In the genomic region with DNA sequence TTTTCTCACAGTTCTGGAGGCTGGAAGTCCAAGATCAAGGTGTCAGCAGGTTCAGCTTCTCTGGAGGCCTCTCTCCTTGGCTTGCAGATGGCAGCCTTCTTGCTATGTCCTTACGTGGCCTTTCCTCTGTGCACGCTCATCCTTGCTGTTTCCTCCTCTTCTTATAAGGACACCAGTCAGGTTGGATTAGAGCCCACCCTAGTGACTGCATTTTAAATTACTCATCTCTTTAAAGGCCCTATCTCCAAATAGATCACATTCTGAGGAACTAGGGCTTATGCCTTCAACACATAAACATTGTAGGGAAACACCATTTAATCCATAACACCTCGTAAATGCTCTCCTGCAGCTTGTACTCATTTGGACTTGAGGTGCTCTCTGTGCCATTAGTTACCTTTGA, we compare ENCODE assay signal across 2 cellular contexts.
TF ChIP-seq lines count a peak whose summit lies in the region.

No MANE protein-coding gene starts in this region.

TF ChIP-seq in A549, 52 proteins besides CTCF, POLR2A, EP300 and RAD21 (continued from another document):
- TF ChIP-seq HOXB5 (CRISPR knock-in tag; IDR thresholded peaks at IDR 0.05) (no peak), POLR2AphosphoS2 (conservative IDR thresholded peaks at IDR 0.05; ENCODE audit: low read length) (no peak), JUN (IDR thresholded peaks at IDR 0.05) (no peak), JUNB (IDR thresholded peaks at IDR 0.05) (no peak), ZFP36 (IDR thresholded peaks at IDR 0.05; ENCODE audit: borderline replicate concordance, partially characterized antibody) (no peak)

TF ChIP-seq in HCT116, 20 proteins besides CTCF, POLR2A, EP300 and RAD21 (continued from another document):
- TF ChIP-seq, protein P1, sequence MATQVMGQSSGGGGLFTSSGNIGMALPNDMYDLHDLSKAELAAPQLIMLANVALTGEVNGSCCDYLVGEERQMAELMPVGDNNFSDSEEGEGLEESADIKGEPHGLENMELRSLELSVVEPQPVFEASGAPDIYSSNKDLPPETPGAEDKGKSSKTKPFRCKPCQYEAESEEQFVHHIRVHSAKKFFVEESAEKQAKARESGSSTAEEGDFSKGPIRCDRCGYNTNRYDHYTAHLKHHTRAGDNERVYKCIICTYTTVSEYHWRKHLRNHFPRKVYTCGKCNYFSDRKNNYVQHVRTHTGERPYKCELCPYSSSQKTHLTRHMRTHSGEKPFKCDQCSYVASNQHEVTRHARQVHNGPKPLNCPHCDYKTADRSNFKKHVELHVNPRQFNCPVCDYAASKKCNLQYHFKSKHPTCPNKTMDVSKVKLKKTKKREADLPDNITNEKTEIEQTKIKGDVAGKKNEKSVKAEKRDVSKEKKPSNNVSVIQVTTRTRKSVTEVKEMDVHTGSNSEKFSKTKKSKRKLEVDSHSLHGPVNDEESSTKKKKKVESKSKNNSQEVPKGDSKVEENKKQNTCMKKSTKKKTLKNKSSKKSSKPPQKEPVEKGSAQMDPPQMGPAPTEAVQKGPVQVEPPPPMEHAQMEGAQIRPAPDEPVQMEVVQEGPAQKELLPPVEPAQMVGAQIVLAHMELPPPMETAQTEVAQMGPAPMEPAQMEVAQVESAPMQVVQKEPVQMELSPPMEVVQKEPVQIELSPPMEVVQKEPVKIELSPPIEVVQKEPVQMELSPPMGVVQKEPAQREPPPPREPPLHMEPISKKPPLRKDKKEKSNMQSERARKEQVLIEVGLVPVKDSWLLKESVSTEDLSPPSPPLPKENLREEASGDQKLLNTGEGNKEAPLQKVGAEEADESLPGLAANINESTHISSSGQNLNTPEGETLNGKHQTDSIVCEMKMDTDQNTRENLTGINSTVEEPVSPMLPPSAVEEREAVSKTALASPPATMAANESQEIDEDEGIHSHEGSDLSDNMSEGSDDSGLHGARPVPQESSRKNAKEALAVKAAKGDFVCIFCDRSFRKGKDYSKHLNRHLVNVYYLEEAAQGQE (IDR thresholded peaks at IDR 0.05; ENCODE audit: low read depth) = no peak
- TF ChIP-seq CBX3 (IDR thresholded peaks at IDR 0.05; ENCODE audit: low read depth) (no peak), CEBPB (IDR thresholded peaks at IDR 0.05; ENCODE audit: low read depth) (no peak), SIN3A (IDR thresholded peaks at IDR 0.05; ENCODE audit: low read depth) (no peak), ZNF274 (IDR thresholded peaks at IDR 0.05; ENCODE audit: low read depth, low read length) (no peak), SP1 (IDR thresholded peaks at IDR 0.05; ENCODE audit: low read depth) (no peak), SRF (IDR thresholded peaks at IDR 0.05; ENCODE audit: low read depth) (no peak), POLR2AphosphoS5 (IDR thresholded peaks at IDR 0.05; ENCODE audit: low read depth, low read length) (no peak), EGR1 (IDR thresholded peaks at IDR 0.05; ENCODE audit: low read depth) (no peak), JUND (IDR thresholded peaks at IDR 0.05) (no peak)
TF ChIP-seq in HCT116: peak in this region for 0.
